ENCODE assay signal across 15 cellular contexts in genomic region chr1:54107131-54107530, GRCh38. TPM values are rescaled to one million over a fixed set of nuclear protein-coding genes. Genes with fewer than 3 reads are reported as not detected.
A peak's percentile ranks its signal among the peaks of the same experiment; 100 is the strongest.
DNase-seq lines count a peak whose midpoint lies in the region; ATAC-seq, FAIRE-seq and TF ChIP-seq lines count a peak whose summit lies in the region.
"Had no signal": no experiment of that assay in that cellular context is flagged by ENCODE, and none has a peak within 500 bp of the region (broad histone marks: within the 10 kb centered on the region; RNA-seq: fewer than 3 reads in every experiment).

No MANE protein-coding gene starts in this region.

- BruUV-seq in HepG2 (replicated peaks; lab: Mats Ljungman, UMichigan): no TSS peak

- TF ChIP-seq POLR2A in HepG2 (IDR thresholded peaks at IDR 0.05; ENCODE audit: insufficient read depth in 1 of 2, low read depth in 2 of 2, low read length in 2 of 2) (no peak), right lobe of liver (IDR thresholded peaks at IDR 0.05) (no peak)

- H3K4me3 ChIP-seq in HepG2 (replicated peaks in 1 of 3; ENCODE audit: insufficient read depth in 1 of 3, low read depth in 2 of 3, low read length in 3 of 3) (no peak overlapping the region), right lobe of liver (no peak overlapping the region), foreskin fibroblast (ENCODE audit: low read depth in 1 of 2, low read length in 2 of 2) (no peak overlapping the region), lower lobe of right lung (no peak overlapping the region)
- H3K4me3 ChIP-seq: prostate gland, suprapubic skin had no signal

- FAIRE-seq in HepG2 (lab: Jason Lieb, UNC) (no peak), urothelium cell line (lab: Jason Lieb, UNC) (peak; percentile 17)

- H3K27me3 ChIP-seq in HepG2 (ENCODE audit: control insufficient read depth in 1 of 2, insufficient read depth in 2 of 2, low read length in 2 of 2): no peaks in the 10 kb centered on the region; a peak in 1 of 5 replicates
- H3K27me3 ChIP-seq in right lobe of liver: no peaks in the 10 kb centered on the region
- no peaks in the 10 kb centered on the region for H3K27me3 ChIP-seq in lower lobe of right lung (ENCODE audit: low read depth)
- H3K27me3 ChIP-seq: suprapubic skin had no signal

- peak; percentile 18; the same call in 1 of the 2 replicates for TF ChIP-seq CTCF in HepG2 (CRISPR knock-in tag; IDR thresholded peaks at IDR 0.05)
- no peak for TF ChIP-seq CTCF in right lobe of liver (IDR thresholded peaks at IDR 0.05)
- TF ChIP-seq CTCF in foreskin fibroblast (IDR thresholded peaks at IDR 0.05; ENCODE audit: low read depth, low read length): peak; percentile 30
- no peak for TF ChIP-seq CTCF in lower lobe of right lung (IDR thresholded peaks at IDR 0.05)

- POLR2A ChIA-PET in HepG2 (lab: Yijun Ruan, JAX): no interaction called here

- no peaks in the 10 kb centered on the region for H4K20me1 ChIP-seq in HepG2 (ENCODE audit: insufficient read depth, low read length)

- H3K4me1 ChIP-seq in HepG2 (ENCODE audit: insufficient read depth, low read length) (peaks cover 8% of the 10 kb centered on the region; the same call in 1 of the 2 replicates), right lobe of liver (no peaks in the 10 kb centered on the region), lower lobe of right lung (no peaks in the 10 kb centered on the region)
- H3K4me1 ChIP-seq: prostate gland, suprapubic skin had no signal

- H2AFZ ChIP-seq in HepG2 (ENCODE audit: low read length): no peak overlapping the region

- no peak overlapping the region for H3K9ac ChIP-seq in HepG2 (ENCODE audit: insufficient read depth, low read depth, low read length)

- 40% methylated on average over 2 of the region's 2 CpGs for WGBS in HepG2 (ENCODE audit: low lambda C conversion rate)
- 29% methylated on average over 1 of the region's 2 CpGs for WGBS in right lobe of liver (ENCODE audit: insufficient coverage, low coverage, low lambda C conversion rate, missing lambda C conversion rate)

- no peak for TF ChIP-seq RAD21 in HepG2 (CRISPR knock-in tag; IDR thresholded peaks at IDR 0.05)

- CTCF ChIA-PET in HepG2 (lab: Yijun Ruan, JAX; ENCODE audit: low intra/inter-chr PET ratio, low total read pairs): no interaction called here

- H3K4me2 ChIP-seq in HepG2 (ENCODE audit: low read depth, low read length): no peak overlapping the region

- TF ChIP-seq EP300 in HepG2 (IDR thresholded peaks at IDR 0.05; ENCODE audit: low read depth in 2 of 2, low read length in 2 of 2): no peak
- no peak for TF ChIP-seq EP300 in HepG2 (CRISPR knock-in tag; IDR thresholded peaks at IDR 0.05; ENCODE audit: borderline replicate concordance)

- in situ Hi-C loops in HepG2 (cut with HindIII; ENCODE audit: extremely low pct_ligation_motif_present, low pct_unique_long_range_greater_than_20kb): no loop called here
- in situ Hi-C loops in SK-MEL-5 (cut with HindIII; ENCODE audit: low pct_unique_long_range_greater_than_20kb, low sequenced_read_pairs): no loop called here

- H3K27ac ChIP-seq in HepG2 (ENCODE audit: extremely low read length, insufficient read depth, low read length) (no peak overlapping the region), right lobe of liver (no peak overlapping the region), lower lobe of right lung (no peak overlapping the region)
- H3K27ac ChIP-seq: epithelial cell of prostate, prostate gland, suprapubic skin had no signal

- H3K9me3 ChIP-seq in HepG2 (ENCODE audit: low read length): no peaks in the 10 kb centered on the region
- no peaks in the 10 kb centered on the region for H3K9me3 ChIP-seq in right lobe of liver
- H3K9me3 ChIP-seq in lower lobe of right lung: no peaks in the 10 kb centered on the region
- H3K9me3 ChIP-seq: prostate gland, suprapubic skin had no signal

- no peaks in the 10 kb centered on the region for H3K36me3 ChIP-seq in HepG2 (replicated peaks in 1 of 2; ENCODE audit: control insufficient read depth in 1 of 2, insufficient read depth in 2 of 2, low read length in 2 of 2)
- no peaks in the 10 kb centered on the region for H3K36me3 ChIP-seq in right lobe of liver
- no peaks in the 10 kb centered on the region for H3K36me3 ChIP-seq in lower lobe of right lung
- H3K36me3 ChIP-seq: prostate gland, suprapubic skin had no signal

- ATAC-seq in HepG2 (0 out of 3 replicates have a peak, but pooled peaks have one; percentile 45), right lobe of liver (no peak), lower lobe of right lung (no peak)

- intact Hi-C loops in HepG2 (cut with micrococcal nuclease; ENCODE audit: unreplicated experiment): no loop called here
- intact Hi-C loops in right lobe of liver (cut with DNase I): no loop called here
- intact Hi-C loops in lower lobe of right lung (cut with DNase I): no loop called here

- DNase-seq in HepG2 (ENCODE audit: low spot score): no peak
- no peak for DNase-seq in right lobe of liver
- DNase-seq in SK-MEL-5 (ENCODE audit: low read depth, low spot score): peak; percentile 3
- peak in 1 of 2 donors; percentile 21 for DNase-seq in foreskin fibroblast
- no peak for DNase-seq in urothelium cell line (ENCODE audit: low spot score)
- DNase-seq in stimulated activated CD4-positive, alpha-beta T cell treated with anti-CD3 and anti-CD28 coated beads, Interleukin-1b, Interleukin-23, amount 100 ng/mL, for 48 hours: no peak
- DNase-seq in NCI-H2107 (lab: John Stamatoyannopoulos, UW): no peak
- DNase-seq in lower lobe of right lung: no peak
- DNase-seq: aorta, NCI-H1694, T-helper 9 cell had no signal

- no peaks in the 10 kb centered on the region for H3K79me2 ChIP-seq in HepG2 (ENCODE audit: insufficient read depth, low read length)

RNA-seq across cellular contexts. Expression of gene CDCP2, which starts 45.7 kb away (rescaled TPM):
- total RNA-seq in HepG2 (2016; rRNA removed; fragmentation: Illumina TruSeq; extraction: Trizol) (not detected in 2 replicates), right lobe of liver (not detected), lower lobe of right lung (not detected)
- total RNA-seq in HepG2 (2016; cell fraction: cytosol; rRNA removed; fragmentation: Illumina TruSeq; extraction: Trizol; ENCODE audit: low read depth): not detected in 2 replicates
- not detected in 2 replicates for total RNA-seq in HepG2 (2016; cell fraction: insoluble cytoplasmic fraction; rRNA removed; fragmentation: Illumina TruSeq; extraction: Trizol)
- total RNA-seq in HepG2 (2016; cell fraction: membrane; rRNA removed; fragmentation: Illumina TruSeq; extraction: Trizol): not detected in 2 replicates
- not detected in 2 replicates for total RNA-seq in HepG2 (2016; cell fraction: nucleus; rRNA removed; fragmentation: Illumina TruSeq; extraction: Trizol)
- polyA plus RNA-seq in HepG2 (2011; rRNA removed): 0.03 TPM in 1 of 2 replicates, not detected in the other
- not detected in 2 replicates for polyA plus RNA-seq in HepG2 (2011; cell fraction: cytosol; rRNA removed)
- polyA plus RNA-seq in HepG2 (2011; cell fraction: nucleus; rRNA removed): not detected in 2 replicates
- polyA plus RNA-seq in HepG2 (2012): not detected in 2 replicates
- polyA plus RNA-seq in HepG2 (2016; cell fraction: cytosol; fragmentation: Illumina TruSeq; extraction: Trizol; ENCODE audit: low read depth): not detected in 2 replicates
- not detected in 2 replicates for polyA plus RNA-seq in HepG2 (2016; cell fraction: insoluble cytoplasmic fraction; fragmentation: Illumina TruSeq; extraction: Trizol; ENCODE audit: low read depth)
- not detected in 2 replicates for polyA plus RNA-seq in HepG2 (2016; cell fraction: membrane; fragmentation: Illumina TruSeq; extraction: Trizol; ENCODE audit: low read depth)
- polyA plus RNA-seq in HepG2 (2016; cell fraction: nucleus; fragmentation: Illumina TruSeq; extraction: Trizol; ENCODE audit: insufficient read depth, low read depth): not detected in 2 replicates
- polyA minus RNA-seq in HepG2 (2011; rRNA and poly(A)+ RNA removed; ENCODE audit: low replicate concordance): not detected in 2 replicates
- polyA minus RNA-seq in HepG2 (2011; cell fraction: cytosol; rRNA and poly(A)+ RNA removed): not detected in 2 replicates
- not detected in 2 replicates for polyA minus RNA-seq in HepG2 (2011; cell fraction: nucleus; rRNA and poly(A)+ RNA removed)
- not detected in 2 replicates for total RNA-seq in SK-MEL-5 (2014; rRNA removed; shearing (Covaris generic))
- polyA plus RNA-seq in SK-MEL-5 (2015; cell fraction: cytosol; rRNA removed): not detected in 2 replicates
- polyA plus RNA-seq in SK-MEL-5 (2015; cell fraction: nucleus; rRNA removed): not detected in 2 replicates
- total RNA-seq: suprapubic skin had no signal
- polyA plus RNA-seq: aorta, CD14-positive monocyte had no signal

RNA-seq across cellular contexts. Expression of gene TCEANC2, which starts 53.7 kb away (rescaled TPM):
- total RNA-seq in HepG2 (2016; rRNA removed; fragmentation: Illumina TruSeq; extraction: Trizol): 5.0 and 6.1 TPM in 2 replicates
- total RNA-seq in HepG2 (2016; cell fraction: cytosol; rRNA removed; fragmentation: Illumina TruSeq; extraction: Trizol; ENCODE audit: low read depth): 0.51 and 0.88 TPM in 2 replicates
- 4.8 and 6.8 TPM in 2 replicates for total RNA-seq in HepG2 (2016; cell fraction: insoluble cytoplasmic fraction; rRNA removed; fragmentation: Illumina TruSeq; extraction: Trizol)
- total RNA-seq in HepG2 (2016; cell fraction: membrane; rRNA removed; fragmentation: Illumina TruSeq; extraction: Trizol): 1.6 and 1.8 TPM in 2 replicates
- 2.0 and 3.7 TPM in 2 replicates for total RNA-seq in HepG2 (2016; cell fraction: nucleus; rRNA removed; fragmentation: Illumina TruSeq; extraction: Trizol)
- 3.6 and 3.8 TPM in 2 replicates for polyA plus RNA-seq in HepG2 (2011; rRNA removed)
- polyA plus RNA-seq in HepG2 (2011; cell fraction: cytosol; rRNA removed): 2.2 and 2.3 TPM in 2 replicates
- polyA plus RNA-seq in HepG2 (2011; cell fraction: nucleus; rRNA removed): 3.6 and 4.3 TPM in 2 replicates
- 1.6 and 2.4 TPM in 2 replicates for polyA plus RNA-seq in HepG2 (2012)
- polyA plus RNA-seq in HepG2 (2016; cell fraction: cytosol; fragmentation: Illumina TruSeq; extraction: Trizol; ENCODE audit: low read depth): 0.37 and 0.94 TPM in 2 replicates
- 5.2 and 8.7 TPM in 2 replicates for polyA plus RNA-seq in HepG2 (2016; cell fraction: insoluble cytoplasmic fraction; fragmentation: Illumina TruSeq; extraction: Trizol; ENCODE audit: low read depth)
- polyA plus RNA-seq in HepG2 (2016; cell fraction: membrane; fragmentation: Illumina TruSeq; extraction: Trizol; ENCODE audit: low read depth): 1.3 and 1.5 TPM in 2 replicates
- 3.7 and 5.4 TPM in 2 replicates for polyA plus RNA-seq in HepG2 (2016; cell fraction: nucleus; fragmentation: Illumina TruSeq; extraction: Trizol; ENCODE audit: insufficient read depth, low read depth)
- 4.6 and 9.1 TPM in 2 replicates for polyA minus RNA-seq in HepG2 (2011; rRNA and poly(A)+ RNA removed; ENCODE audit: low replicate concordance)
- 1.5 and 2.2 TPM in 2 replicates for polyA minus RNA-seq in HepG2 (2011; cell fraction: cytosol; rRNA and poly(A)+ RNA removed)
- polyA minus RNA-seq in HepG2 (2011; cell fraction: nucleus; rRNA and poly(A)+ RNA removed): 4.4 and 5.6 TPM in 2 replicates
- 1 to 10 TPM; 1.2 to 2.9 (median 1.8) TPM for total RNA-seq in right lobe of liver
- 2.7 and 3.9 TPM in 2 replicates for total RNA-seq in SK-MEL-5 (2014; rRNA removed; shearing (Covaris generic))
- polyA plus RNA-seq in SK-MEL-5 (2015; cell fraction: cytosol; rRNA removed): 2.9 and 4.6 TPM in 2 replicates
- 5.7 and 6.2 TPM in 2 replicates for polyA plus RNA-seq in SK-MEL-5 (2015; cell fraction: nucleus; rRNA removed)
- total RNA-seq in lower lobe of right lung: 5.3 TPM

RNA-seq across cellular contexts. Expression of gene TMEM59, which starts 54.1 kb away (rescaled TPM):
- total RNA-seq in HepG2 (2016; rRNA removed; fragmentation: Illumina TruSeq; extraction: Trizol) (98.2 and 147 TPM in 2 replicates), right lobe of liver (100 to 1,000 TPM; 133 to 379 (median 280) TPM), lower lobe of right lung (475 TPM)
- 69.6 and 74.1 TPM in 2 replicates for total RNA-seq in HepG2 (2016; cell fraction: cytosol; rRNA removed; fragmentation: Illumina TruSeq; extraction: Trizol; ENCODE audit: low read depth)
- total RNA-seq in HepG2 (2016; cell fraction: insoluble cytoplasmic fraction; rRNA removed; fragmentation: Illumina TruSeq; extraction: Trizol): 103 and 155 TPM in 2 replicates
- 71.1 and 72.1 TPM in 2 replicates for total RNA-seq in HepG2 (2016; cell fraction: membrane; rRNA removed; fragmentation: Illumina TruSeq; extraction: Trizol)
- 118 and 122 TPM in 2 replicates for total RNA-seq in HepG2 (2016; cell fraction: nucleus; rRNA removed; fragmentation: Illumina TruSeq; extraction: Trizol)
- 354 and 363 TPM in 2 replicates for polyA plus RNA-seq in HepG2 (2011; rRNA removed)
- 200 and 292 TPM in 2 replicates for polyA plus RNA-seq in HepG2 (2011; cell fraction: cytosol; rRNA removed)
- polyA plus RNA-seq in HepG2 (2011; cell fraction: nucleus; rRNA removed): 51.7 and 67.8 TPM in 2 replicates
- 215 and 233 TPM in 2 replicates for polyA plus RNA-seq in HepG2 (2012)
- polyA plus RNA-seq in HepG2 (2016; cell fraction: cytosol; fragmentation: Illumina TruSeq; extraction: Trizol; ENCODE audit: low read depth): 60.3 and 66.9 TPM in 2 replicates
- polyA plus RNA-seq in HepG2 (2016; cell fraction: insoluble cytoplasmic fraction; fragmentation: Illumina TruSeq; extraction: Trizol; ENCODE audit: low read depth): 85.0 and 92.7 TPM in 2 replicates
- polyA plus RNA-seq in HepG2 (2016; cell fraction: membrane; fragmentation: Illumina TruSeq; extraction: Trizol; ENCODE audit: low read depth): 53.7 and 61.9 TPM in 2 replicates
- 154 and 158 TPM in 2 replicates for polyA plus RNA-seq in HepG2 (2016; cell fraction: nucleus; fragmentation: Illumina TruSeq; extraction: Trizol; ENCODE audit: insufficient read depth, low read depth)
- 163 and 204 TPM in 2 replicates for polyA minus RNA-seq in HepG2 (2011; rRNA and poly(A)+ RNA removed; ENCODE audit: low replicate concordance)
- polyA minus RNA-seq in HepG2 (2011; cell fraction: cytosol; rRNA and poly(A)+ RNA removed): 93.6 and 117 TPM in 2 replicates
- polyA minus RNA-seq in HepG2 (2011; cell fraction: nucleus; rRNA and poly(A)+ RNA removed): 36.6 and 61.8 TPM in 2 replicates
- 535 and 546 TPM in 2 replicates for total RNA-seq in SK-MEL-5 (2014; rRNA removed; shearing (Covaris generic))
- 333 and 351 TPM in 2 replicates for polyA plus RNA-seq in SK-MEL-5 (2015; cell fraction: cytosol; rRNA removed)
- 50.9 and 54.7 TPM in 2 replicates for polyA plus RNA-seq in SK-MEL-5 (2015; cell fraction: nucleus; rRNA removed)

Comparison
In these comparisons a context has a peak if more than half of its experiments do, and no peak if none do; other contexts are left out.
1. CTCF ChIP-seq: peak in HepG2 (single experiment) and foreskin fibroblast (single experiment); none in right lobe of liver (0 of 4) and lower lobe of right lung (single experiment).